In the genomic region with DNA sequence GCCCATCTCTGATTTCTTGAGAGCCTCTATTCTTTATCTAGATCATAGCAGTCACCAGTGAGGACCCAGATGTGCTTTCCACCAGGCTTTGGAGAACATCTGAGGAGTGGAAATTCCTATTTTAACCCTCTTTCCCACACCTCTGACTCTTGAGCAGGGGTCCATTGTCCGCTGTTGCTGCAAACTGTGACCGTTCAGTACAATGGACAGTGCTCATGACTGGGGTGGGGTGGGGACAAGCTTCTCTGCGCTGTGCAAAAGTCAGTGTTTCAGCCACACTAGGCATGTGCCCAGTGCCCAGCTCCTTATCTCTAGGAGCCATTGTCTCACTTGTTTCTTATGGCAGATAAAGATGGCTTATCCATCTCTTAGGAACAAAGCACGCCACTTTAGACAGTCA, we compare ENCODE assay signal across 2 cellular contexts.
A peak's percentile ranks its signal among the peaks of the same experiment; 100 is the strongest.
TF ChIP-seq lines count a peak whose summit lies in the region.

No MANE protein-coding gene starts in this region.

TF ChIP-seq in HepG2, 621 proteins besides CTCF, POLR2A, EP300 and RAD21:
- no peak for TF ChIP-seq ZNF674 (CRISPR knock-in tag; IDR thresholded peaks at IDR 0.05; ENCODE audit: low read depth)
- no peak for TF ChIP-seq ZNF430 (CRISPR knock-in tag; IDR thresholded peaks at IDR 0.05)
- TF ChIP-seq, protein P1, sequence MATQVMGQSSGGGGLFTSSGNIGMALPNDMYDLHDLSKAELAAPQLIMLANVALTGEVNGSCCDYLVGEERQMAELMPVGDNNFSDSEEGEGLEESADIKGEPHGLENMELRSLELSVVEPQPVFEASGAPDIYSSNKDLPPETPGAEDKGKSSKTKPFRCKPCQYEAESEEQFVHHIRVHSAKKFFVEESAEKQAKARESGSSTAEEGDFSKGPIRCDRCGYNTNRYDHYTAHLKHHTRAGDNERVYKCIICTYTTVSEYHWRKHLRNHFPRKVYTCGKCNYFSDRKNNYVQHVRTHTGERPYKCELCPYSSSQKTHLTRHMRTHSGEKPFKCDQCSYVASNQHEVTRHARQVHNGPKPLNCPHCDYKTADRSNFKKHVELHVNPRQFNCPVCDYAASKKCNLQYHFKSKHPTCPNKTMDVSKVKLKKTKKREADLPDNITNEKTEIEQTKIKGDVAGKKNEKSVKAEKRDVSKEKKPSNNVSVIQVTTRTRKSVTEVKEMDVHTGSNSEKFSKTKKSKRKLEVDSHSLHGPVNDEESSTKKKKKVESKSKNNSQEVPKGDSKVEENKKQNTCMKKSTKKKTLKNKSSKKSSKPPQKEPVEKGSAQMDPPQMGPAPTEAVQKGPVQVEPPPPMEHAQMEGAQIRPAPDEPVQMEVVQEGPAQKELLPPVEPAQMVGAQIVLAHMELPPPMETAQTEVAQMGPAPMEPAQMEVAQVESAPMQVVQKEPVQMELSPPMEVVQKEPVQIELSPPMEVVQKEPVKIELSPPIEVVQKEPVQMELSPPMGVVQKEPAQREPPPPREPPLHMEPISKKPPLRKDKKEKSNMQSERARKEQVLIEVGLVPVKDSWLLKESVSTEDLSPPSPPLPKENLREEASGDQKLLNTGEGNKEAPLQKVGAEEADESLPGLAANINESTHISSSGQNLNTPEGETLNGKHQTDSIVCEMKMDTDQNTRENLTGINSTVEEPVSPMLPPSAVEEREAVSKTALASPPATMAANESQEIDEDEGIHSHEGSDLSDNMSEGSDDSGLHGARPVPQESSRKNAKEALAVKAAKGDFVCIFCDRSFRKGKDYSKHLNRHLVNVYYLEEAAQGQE (IDR thresholded peaks at IDR 0.05; ENCODE audit: borderline replicate concordance in 1 of 2, low read depth in 1 of 2, low read length in 2 of 2): peak; percentile 38 to 87
- TF ChIP-seq ZSCAN29 (CRISPR knock-in tag; conservative IDR thresholded peaks at IDR 0.05): no peak
- no peak for TF ChIP-seq PRDM4 (CRISPR knock-in tag; IDR thresholded peaks at IDR 0.05; ENCODE audit: borderline replicate concordance)
- no peak for TF ChIP-seq GLI4 (CRISPR knock-in tag; IDR thresholded peaks at IDR 0.05; ENCODE audit: borderline replicate concordance)
- TF ChIP-seq ZBTB34 (CRISPR knock-in tag; IDR thresholded peaks at IDR 0.05): no peak
- TF ChIP-seq USF2 (IDR thresholded peaks at IDR 0.05; ENCODE audit: low read depth, low read length): no peak
- TF ChIP-seq USF2 (CRISPR knock-in tag; IDR thresholded peaks at IDR 0.05; ENCODE audit: borderline replicate concordance): no peak
- no peak for TF ChIP-seq AGO2 (optimal IDR thresholded peaks at IDR 0.05; ENCODE audit: low read depth, low read length)
- no peak for TF ChIP-seq NAIF1 (CRISPR knock-in tag; IDR thresholded peaks at IDR 0.05; ENCODE audit: borderline replicate concordance)
- TF ChIP-seq ZNF766 (CRISPR knock-in tag; IDR thresholded peaks at IDR 0.05; ENCODE audit: borderline replicate concordance): no peak
- peak; percentile 86 for TF ChIP-seq MIER2 (CRISPR knock-in tag; IDR thresholded peaks at IDR 0.05)
- TF ChIP-seq DNMT3B (CRISPR knock-in tag; conservative IDR thresholded peaks at IDR 0.05): no peak
- TF ChIP-seq ZNF546 (CRISPR knock-in tag; conservative IDR thresholded peaks at IDR 0.05): no peak
- TF ChIP-seq RARA (CRISPR knock-in tag; IDR thresholded peaks at IDR 0.05): no peak
- TF ChIP-seq NR3C1 (CRISPR knock-in tag; IDR thresholded peaks at IDR 0.05): no peak

TF ChIP-seq in GM12878, 131 proteins besides CTCF, POLR2A, EP300 and RAD21:
- TF ChIP-seq, protein P1 (IDR thresholded peaks at IDR 0.05; ENCODE audit: low read depth, low read length): peak; percentile 75
- no peak for TF ChIP-seq RFX5 (IDR thresholded peaks at IDR 0.05; ENCODE audit: low read depth, low read length)
